ENCODE assay signal across 12 cellular contexts in genomic region chrX:70427360-70427759, GRCh38. TPM values are rescaled to one million over a fixed set of nuclear protein-coding genes. Genes with fewer than 3 reads are reported as not detected.
"Had no signal": no experiment of that assay in that cellular context is flagged by ENCODE, and none has a peak within 500 bp of the region (broad histone marks: within the 10 kb centered on the region; RNA-seq: fewer than 3 reads in every experiment).

No MANE protein-coding gene starts in this region.

- H3K4me1 ChIP-seq: HAP-1 had no signal

- ATAC-seq: GM23338, HCT116 had no signal

- H3K4me3 ChIP-seq: GM23248, GM23338, HAP-1 had no signal

- H3K9me3 ChIP-seq: HAP-1 had no signal

- FAIRE-seq: H1, H54 had no signal

- DNase-seq: GM23248, GOT3, H7, H9, HCEC 1CT, HFFc6 had no signal

- H3K27ac ChIP-seq: GM23248 had no signal

RNA-seq across cellular contexts. Expression of gene GDPD2, which starts 4.2 kb away (rescaled TPM):
- total RNA-seq: GM23248, H4, HFFc6 had no signal
- polyA plus RNA-seq: GM23248 had no signal
